Comparison of ENCODE assay signal across 21 cellular contexts in genomic region chr13:75723927-75724326, GRCh38.
DNase-seq lines count a peak whose midpoint lies in the region; ATAC-seq, FAIRE-seq and TF ChIP-seq lines count a peak whose summit lies in the region.
"Had no signal": no experiment of that assay in that cellular context is flagged by ENCODE, and none has a peak within 500 bp of the region (broad histone marks: within the 10 kb centered on the region; RNA-seq: fewer than 3 reads in every experiment).

No MANE protein-coding gene starts in this region.

- TF ChIP-seq CTCF in Calu3 (IDR thresholded peaks at IDR 0.05; ENCODE audit: unreplicated experiment) (no peak), PC-3 (conservative IDR thresholded peaks at IDR 0.05; ENCODE audit: low read depth, low read length) (no peak), hepatocyte (IDR thresholded peaks at IDR 0.05; ENCODE audit: poor library complexity) (no peak)

- H3K4me2 ChIP-seq in PC-3 (ENCODE audit: low read length) (peak overlapping the region; percentile 71), hepatocyte (no peak overlapping the region)

- H2AFZ ChIP-seq in PC-3 (ENCODE audit: low read length) (no peak overlapping the region), hepatocyte (no peak overlapping the region)

- intact Hi-C loops in Calu3 (cut with micrococcal nuclease; ENCODE audit: unreplicated experiment), result loop anchor here (2.0 kb wide), 1 partner anchor 37 kb away; no protein-coding TSS in a partner anchor
- intact Hi-C loops in PC-3 (cut with micrococcal nuclease), result loop anchor here (1.0 to 2.0 kb wide), 2 partner anchors 19 to 75 kb away; no protein-coding TSS in a partner anchor

- DNase-seq in Calu3, result no peak
- DNase-seq in PC-3, result no peak
- no peak for DNase-seq in hepatocyte (ENCODE audit: low spot score)
- DNase-seq in small intestine, result no peak
- DNase-seq in dermis blood vessel endothelial cell, result no peak
- DNase-seq in NCI-H1930 (lab: John Stamatoyannopoulos, UW), result no peak
- no peak for DNase-seq in NOMO-1 treated with dmso at 0.1 percent for 144 hours (lab: John Stamatoyannopoulos, UW; ENCODE audit: unreplicated experiment)
- DNase-seq: ACHN; activated gamma-delta T cell treated with Interleukin-2 at 50 U/mL for 16 hours; body of pancreas; effector CD8-positive, alpha-beta T cell; islet precursor cell; KBM-7; NCI-H1417 treated with DMSO at 0.1 percent for 48 hours; NCI-H2107; NCI-H446 had no signal

- H3K4me1 ChIP-seq in PC-3 (ENCODE audit: insufficient read depth, low read length), result peaks cover 31% of the 10 kb centered on the region
- H3K4me1 ChIP-seq in hepatocyte (ENCODE audit: insufficient read depth), result peaks cover 25% of the 10 kb centered on the region
- peaks cover 2 to 5% of the 10 kb centered on the region in 2 donors for H3K4me1 ChIP-seq in small intestine (ENCODE audit: control insufficient read depth in 2 of 2, insufficient read depth in 1 of 2, low read depth in 1 of 2, low read length in 1 of 2)

- H3K27ac Mint-ChIP-seq in Calu3 (ENCODE audit: unreplicated experiment), result peak overlapping the region; percentile 78

- CTCF ChIA-PET in Calu3 (lab: Charles Lee), result no interaction called here
- CTCF ChIA-PET in PC-3 (lab: Charles Lee), result no interaction called here

- BruUV-seq in Calu3 (replicated peaks; lab: Mats Ljungman, UMichigan) (no TSS peak), PC-3 (replicated peaks; lab: Mats Ljungman, UMichigan) (no TSS peak)

- H3K79me2 ChIP-seq in PC-3 (ENCODE audit: low read length) (peaks cover 26% of the 10 kb centered on the region), hepatocyte (no peaks in the 10 kb centered on the region)

- no peaks in the 10 kb centered on the region for H4K20me1 ChIP-seq in PC-3 (ENCODE audit: low read length)
- no peaks in the 10 kb centered on the region for H4K20me1 ChIP-seq in hepatocyte (ENCODE audit: insufficient read depth, poor library complexity, severe bottlenecking)

- no peaks in the 10 kb centered on the region for H3K36me3 Mint-ChIP-seq in Calu3 (ENCODE audit: insufficient read depth, unreplicated experiment)

- H3K4me1 Mint-ChIP-seq in Calu3 (ENCODE audit: low read depth, unreplicated experiment), result no peaks in the 10 kb centered on the region

- H3K9me3 ChIP-seq in PC-3 (ENCODE audit: low read length), result no peaks in the 10 kb centered on the region
- H3K9me3 ChIP-seq in hepatocyte (ENCODE audit: low read depth), result no peaks in the 10 kb centered on the region
- no peaks in the 10 kb centered on the region for H3K9me3 ChIP-seq in small intestine (ENCODE audit: control insufficient read depth, low read depth)
- H3K9me3 ChIP-seq: body of pancreas, SJSA1 had no signal

- H3K27ac ChIP-seq in PC-3 (ENCODE audit: low read length), result peak overlapping the region; percentile 98
- H3K27ac ChIP-seq in hepatocyte, result peak overlapping the region; percentile 52
- H3K27ac ChIP-seq in small intestine (ENCODE audit: low read depth in 1 of 2, low read length in 1 of 2), result peak overlapping the region; percentile 76 to 77
- H3K27ac ChIP-seq: SJSA1 had no signal

- H3K27me3 ChIP-seq in PC-3 (ENCODE audit: low read length) (no peaks in the 10 kb centered on the region), hepatocyte (no peaks in the 10 kb centered on the region), small intestine (ENCODE audit: control insufficient read depth in 2 of 2, insufficient read depth in 2 of 2, low read length in 2 of 2) (no peaks in the 10 kb centered on the region)
- H3K27me3 ChIP-seq: body of pancreas, SJSA1 had no signal

- peak overlapping the region; percentile 81 for H3K9ac ChIP-seq in PC-3 (ENCODE audit: low read length)

- H3K9me3 Mint-ChIP-seq in Calu3 (ENCODE audit: low read depth, unreplicated experiment), result no peaks in the 10 kb centered on the region

- no peaks in the 10 kb centered on the region for H3F3A ChIP-seq in PC-3 (ENCODE audit: low read length, unreplicated experiment)

- POLR2A ChIA-PET in PC-3 (lab: Charles Lee; ENCODE audit: unreplicated experiment), result interaction anchor here (0.6 kb wide), 1 partner anchor 26 kb away, joined by 4 read pairs; no protein-coding TSS in a partner anchor

- ATAC-seq in PC-3 (no peak), esophagus mucosa (no peak)
- ATAC-seq: body of pancreas had no signal

- H3K9me2 ChIP-seq in PC-3 (replicated peaks; ENCODE audit: low read length) (no peaks in the 10 kb centered on the region), hepatocyte (replicated peaks; ENCODE audit: insufficient read depth) (no peaks in the 10 kb centered on the region)

- H3K36me3 ChIP-seq in PC-3 (ENCODE audit: low read depth, low read length), result no peaks in the 10 kb centered on the region
- no peaks in the 10 kb centered on the region for H3K36me3 ChIP-seq in hepatocyte (replicated peaks; ENCODE audit: insufficient read depth, low read depth)
- H3K36me3 ChIP-seq in small intestine (ENCODE audit: control insufficient read depth in 2 of 2, insufficient read depth in 2 of 2, low read length in 2 of 2), result no peaks in the 10 kb centered on the region

- no peak overlapping the region for H3K4me3 Mint-ChIP-seq in Calu3 (ENCODE audit: low read depth, unreplicated experiment)

- no peak for FAIRE-seq in small intestine (lab: Jason Lieb, UNC)
- FAIRE-seq: RCC 7860, TTC549 had no signal

- H3K4me3 ChIP-seq in PC-3 (ENCODE audit: low read length), result no peak overlapping the region
- H3K4me3 ChIP-seq in hepatocyte, result no peak overlapping the region
- no peak overlapping the region for H3K4me3 ChIP-seq in small intestine (ENCODE audit: low read depth in 1 of 2, low read length in 2 of 2)
- H3K4me3 ChIP-seq: body of pancreas, lung, SJSA1 had no signal

- H3K27me3 Mint-ChIP-seq in Calu3 (ENCODE audit: unreplicated experiment), result no peaks in the 10 kb centered on the region
